ENCODE assay signal across 29 cellular contexts in the genomic region with DNA sequence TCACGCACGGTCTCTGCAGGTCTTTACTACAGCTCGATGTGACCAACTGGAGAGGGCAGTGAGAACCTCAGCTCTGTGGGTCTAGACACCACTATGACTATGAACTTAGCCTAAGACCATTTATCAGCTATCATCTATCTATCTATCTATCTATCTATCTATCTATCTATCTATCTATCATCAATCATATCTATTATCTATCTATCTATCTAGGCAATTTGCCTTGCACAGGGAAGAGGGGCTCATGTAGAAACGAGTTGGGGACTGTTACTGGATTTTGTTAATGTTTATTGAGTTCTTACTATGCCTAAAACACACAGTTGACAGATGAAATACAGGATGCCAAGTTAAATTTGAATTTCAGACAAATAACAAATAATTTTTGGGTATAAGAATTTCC.
"Had no signal": no experiment of that assay in that cellular context is flagged by ENCODE, and none has a peak within 500 bp of the region (broad histone marks: within the 10 kb centered on the region; RNA-seq: fewer than 3 reads in every experiment).

No MANE protein-coding gene starts in this region.

- FAIRE-seq: colon, endometrium, endothelial cell of umbilical vein, frontal cortex had no signal

- H3K27me3 Mint-ChIP-seq: dendritic cell treated with granulocyte-macrophage colony-stimulating factor and Interleukin-4, amounts not matched to agents 40 ng/mL and 50 ng/mL, for 4 days had no signal

- H3K4me1 Mint-ChIP-seq: endodermal cell had no signal

- H3K4me1 ChIP-seq: colonic mucosa, esophagus muscularis mucosa, esophagus squamous epithelium, foreskin keratinocyte, gastrocnemius medialis, gastroesophageal sphincter, heart left ventricle, heart right ventricle had no signal

- H3K27me3 ChIP-seq: colonic mucosa, dorsolateral prefrontal cortex, esophagus muscularis mucosa, esophagus squamous epithelium, foreskin keratinocyte, gastrocnemius medialis, gastroesophageal sphincter, heart right ventricle had no signal

- H3K27ac Mint-ChIP-seq: dendritic cell treated with granulocyte-macrophage colony-stimulating factor and Interleukin-4, amounts not matched to agents 40 ng/mL and 50 ng/mL, for 4 days; effector memory CD8-positive, alpha-beta T cell; endodermal cell had no signal

- H3K9me3 Mint-ChIP-seq: dendritic cell treated with granulocyte-macrophage colony-stimulating factor and Interleukin-4, amounts not matched to agents 40 ng/mL and 50 ng/mL, for 4 days; effector memory CD8-positive, alpha-beta T cell had no signal

- H3K4me3 Mint-ChIP-seq: dendritic cell treated with granulocyte-macrophage colony-stimulating factor and Interleukin-4, amounts not matched to agents 40 ng/mL and 50 ng/mL, for 4 days; effector memory CD8-positive, alpha-beta T cell; endodermal cell had no signal

- DNase-seq: colonic mucosa; cortex of kidney; dermis blood vessel endothelial cell; dorsolateral prefrontal cortex; effector CD4-positive, alpha-beta T cell; effector CD8-positive, alpha-beta T cell; effector memory CD4-positive, alpha-beta T cell; effector memory CD8-positive, alpha-beta T cell; endodermal cell; erythroblast; esophagus squamous epithelium; foreskin fibroblast; foreskin keratinocyte; foreskin melanocyte; gastrocnemius medialis; glutamatergic neuron; head of caudate nucleus; heart left ventricle; heart right ventricle had no signal

- ATAC-seq: effector memory CD8-positive, alpha-beta T cell; esophagus mucosa; foreskin keratinocyte; gastrocnemius medialis; gastroesophageal sphincter; heart left ventricle; heart right ventricle had no signal

- H3K9me3 ChIP-seq: colonic mucosa, esophagus muscularis mucosa, esophagus squamous epithelium, gastrocnemius medialis, gastroesophageal sphincter, heart right ventricle had no signal

- H3K4me3 ChIP-seq: colonic mucosa, coronary artery, dorsolateral prefrontal cortex, esophagus muscularis mucosa, esophagus squamous epithelium, gastrocnemius medialis, gastroesophageal sphincter, heart left ventricle, heart right ventricle had no signal

- H3K36me3 ChIP-seq: colonic mucosa, esophagus muscularis mucosa, esophagus squamous epithelium, gastrocnemius medialis, gastroesophageal sphincter, heart left ventricle, heart right ventricle had no signal

- H3K27ac ChIP-seq: colonic mucosa, coronary artery, dorsolateral prefrontal cortex, epithelial cell of prostate, esophagus muscularis mucosa, esophagus squamous epithelium, foreskin keratinocyte, gastrocnemius medialis, gastroesophageal sphincter, heart left ventricle, heart right ventricle had no signal
